ENCODE assay signal across 28 cellular contexts in the genomic region with DNA sequence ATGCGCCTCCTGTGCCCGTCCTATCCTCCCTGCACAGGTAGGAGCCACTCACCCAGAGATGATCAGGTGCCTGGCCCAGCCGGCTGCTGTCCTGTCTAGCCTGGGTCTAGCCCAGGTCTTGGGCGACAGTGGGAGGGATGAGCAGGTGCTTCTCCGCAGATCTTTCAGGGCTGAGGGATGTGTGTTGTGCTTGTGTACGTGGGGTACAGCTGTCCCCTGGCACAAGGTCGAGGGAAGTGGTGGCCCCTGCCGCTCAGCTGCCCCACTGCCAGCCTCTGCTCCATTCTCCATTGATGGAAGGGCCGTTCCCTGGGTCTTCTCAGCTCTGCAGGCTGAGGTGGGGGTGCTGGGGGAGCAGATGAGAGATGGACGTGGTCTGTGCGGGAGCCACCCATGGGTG. TPM values are rescaled to one million over a fixed set of nuclear protein-coding genes. Genes with fewer than 3 reads are reported as not detected.
DNase-seq lines count a peak whose midpoint lies in the region; ATAC-seq, FAIRE-seq and TF ChIP-seq lines count a peak whose summit lies in the region.
"Had no signal": no experiment of that assay in that cellular context is flagged by ENCODE, and none has a peak within 500 bp of the region (broad histone marks: within the 10 kb centered on the region; RNA-seq: fewer than 3 reads in every experiment).

No MANE protein-coding gene starts in this region.

- WGBS in spleen, 5 donors: 87 to 97% (median 90%) methylated on average over 6 to 11 of the region's 11 CpGs

- H3K27me3 ChIP-seq in bronchial epithelial cell (ENCODE audit: control insufficient read depth, insufficient read depth, low read length): no peaks in the 10 kb centered on the region
- no peaks in the 10 kb centered on the region for H3K27me3 ChIP-seq in spleen (replicated peaks in 1 of 7)
- no peaks in the 10 kb centered on the region for H3K27me3 ChIP-seq in tibial artery
- H3K27me3 ChIP-seq: BE2C, BLaER1 had no signal

- H3K4me3 ChIP-seq in bronchial epithelial cell (ENCODE audit: low read depth, low read length) (no peak overlapping the region), kidney (ENCODE audit: low read length in 2 of 2) (no peak overlapping the region), spleen (no peak overlapping the region), tibial artery (no peak overlapping the region)
- H3K4me3 ChIP-seq: BLaER1 had no signal

- POLR2A ChIA-PET in GM10248 (lab: Yijun Ruan, JAX): no interaction called here

- H3K27ac ChIP-seq in kidney (ENCODE audit: low read depth in 2 of 2, low read length in 2 of 2): no peak overlapping the region
- no peak overlapping the region for H3K27ac ChIP-seq in spleen
- peak overlapping the region; percentile 11 to 49 for H3K27ac ChIP-seq in tibial artery
- H3K27ac ChIP-seq: BLaER1 had no signal

- no peaks in the 10 kb centered on the region for H3K9me3 ChIP-seq in kidney (ENCODE audit: control insufficient read depth in 1 of 2, low read length in 2 of 2)
- H3K9me3 ChIP-seq in spleen: no peaks in the 10 kb centered on the region
- no peaks in the 10 kb centered on the region for H3K9me3 ChIP-seq in tibial artery
- H3K9me3 ChIP-seq: BE2C, BLaER1 had no signal

- no peak for TF ChIP-seq POLR2A in spleen (IDR thresholded peaks at IDR 0.05)

- H3K4me1 ChIP-seq in kidney (ENCODE audit: control insufficient read depth in 1 of 2, insufficient read depth in 1 of 2, low read depth in 1 of 2, low read length in 2 of 2): no peaks in the 10 kb centered on the region
- H3K4me1 ChIP-seq in spleen: no peaks in the 10 kb centered on the region
- peaks cover 0 to 7% (median 6%) of the 10 kb centered on the region in 4 donors for H3K4me1 ChIP-seq in tibial artery
- H3K4me1 ChIP-seq: BE2C had no signal

- peak; percentile 28 for FAIRE-seq in bronchial epithelial cell (lab: Jason Lieb, UNC)
- FAIRE-seq in kidney (lab: Jason Lieb, UNC): no peak
- FAIRE-seq: A204.1, GM12891, GM19239 had no signal

- intact Hi-C loops in kidney (cut with DNase I): no loop called here
- intact Hi-C loops in spleen (cut with DNase I; ENCODE audit: low total_unique reads): no loop called here
- intact Hi-C loops in tibial artery (cut with DNase I; ENCODE audit: low total_unique reads): no loop called here

- no peak for TF ChIP-seq CTCF in bronchial epithelial cell (IDR thresholded peaks at IDR 0.05; ENCODE audit: insufficient read depth, low read length, severe bottlenecking)
- no peak for TF ChIP-seq CTCF in kidney (IDR thresholded peaks at IDR 0.05; ENCODE audit: borderline replicate concordance, extremely low read depth, insufficient read depth)
- TF ChIP-seq CTCF in spleen (IDR thresholded peaks at IDR 0.05 in 8 of 11, conservative IDR thresholded peaks at IDR 0.05 in 3 of 11): no peak
- TF ChIP-seq CTCF in tibial artery (IDR thresholded peaks at IDR 0.05): no peak
- no peak for TF ChIP-seq CTCF in GM10248 (IDR thresholded peaks at IDR 0.05; ENCODE audit: control extremely low read depth, extremely low read depth, low read depth, missing control alignments)
- TF ChIP-seq CTCF in GM20000 (IDR thresholded peaks at IDR 0.05; ENCODE audit: extremely low read depth, missing control alignments): no peak

- no peak for ATAC-seq in HG02981 (IDR thresholded peaks at IDR 0.05; ENCODE audit: unreplicated experiment)
- ATAC-seq in HG03354 (IDR thresholded peaks at IDR 0.05; ENCODE audit: poor library complexity, severe bottlenecking, unreplicated experiment): no peak

- DNase-seq in bronchial epithelial cell (ENCODE audit: low read depth) (no peak), kidney (peak; percentile 44), spleen (peak; percentile 41), tibial artery (peak in 1 of 2 donors; percentile 8), GM10248 (ENCODE audit: extremely low spot score) (no peak), GM20000 (ENCODE audit: low spot score) (no peak)
- DNase-seq: 8988T; ACHN; BE2C; C1 segment of cervical spinal cord; CD4-positive, alpha-beta memory T cell; CD4-positive, CD25-positive, alpha-beta regulatory T cell; COR-L47; DMS 273 treated with DMSO at 0.1 percent for 48 hours; DMS153; DMS53; DMS79; DND-41; EL; GDM1 had no signal

- CTCF ChIA-PET in GM10248 (lab: Yijun Ruan, JAX): interaction anchor here (0.6 to 1.4 kb wide), 2 partner anchors 10 to 707 kb away, joined by 3 read pairs; no protein-coding TSS in a partner anchor

- peaks cover 21% of the 10 kb centered on the region for H3K36me3 ChIP-seq in bronchial epithelial cell (ENCODE audit: control insufficient read depth, insufficient read depth, low read length)
- H3K36me3 ChIP-seq in kidney (ENCODE audit: control insufficient read depth in 1 of 2, insufficient read depth in 2 of 2, low read length in 2 of 2): peaks cover 6 to 10% of the 10 kb centered on the region in 2 donors
- H3K36me3 ChIP-seq in spleen: peaks cover 0 to 79% (median 2%) of the 10 kb centered on the region in 6 donors
- H3K36me3 ChIP-seq in tibial artery: peaks cover 86 to 94% (median 91%) of the 10 kb centered on the region in 3 donors
- H3K36me3 ChIP-seq: BE2C had no signal

- no peak overlapping the region for H3K9ac ChIP-seq in kidney (ENCODE audit: low read length in 2 of 2)
- H3K9ac ChIP-seq: BLaER1 had no signal

RNA-seq across cellular contexts. Expression of gene WTIP, which starts 13.0 kb away (rescaled TPM):
- total RNA-seq in bronchial epithelial cell (40.3 and 43.9 TPM in 2 replicates), kidney (22.3 TPM), spleen (10 to 100 TPM in 3 of 7 donors, 1 to 10 TPM in 4; 3.1 to 14.1 (median 8.9) TPM)
- polyA plus RNA-seq in kidney (ENCODE audit: insufficient read depth, low read depth, low replicate concordance) (15.5 TPM), spleen (1 to 10 TPM in 2 of 3 donors, under 1 TPM in 1; 0.78 to 3.8 (median 2.6) TPM)
- polyA plus RNA-seq: CD14-positive monocyte; CD4-positive, alpha-beta memory T cell; CD4-positive, CD25-positive, alpha-beta regulatory T cell; CD8-positive, alpha-beta memory T cell had no signal

Comparison
In these comparisons a context has a peak if more than half of its experiments do, and no peak if none do; other contexts are left out.
1. DNase-seq: peak in kidney (single experiment) and spleen (single experiment); none in bronchial epithelial cell (single experiment), GM10248 (single experiment) and GM20000 (single experiment).
2. H3K27ac ChIP-seq: peak in tibial artery (2 of 2); none in kidney (0 of 2) and spleen (0 of 8).